Comparison of ENCODE assay signal across 9 cellular contexts in the genomic region with DNA sequence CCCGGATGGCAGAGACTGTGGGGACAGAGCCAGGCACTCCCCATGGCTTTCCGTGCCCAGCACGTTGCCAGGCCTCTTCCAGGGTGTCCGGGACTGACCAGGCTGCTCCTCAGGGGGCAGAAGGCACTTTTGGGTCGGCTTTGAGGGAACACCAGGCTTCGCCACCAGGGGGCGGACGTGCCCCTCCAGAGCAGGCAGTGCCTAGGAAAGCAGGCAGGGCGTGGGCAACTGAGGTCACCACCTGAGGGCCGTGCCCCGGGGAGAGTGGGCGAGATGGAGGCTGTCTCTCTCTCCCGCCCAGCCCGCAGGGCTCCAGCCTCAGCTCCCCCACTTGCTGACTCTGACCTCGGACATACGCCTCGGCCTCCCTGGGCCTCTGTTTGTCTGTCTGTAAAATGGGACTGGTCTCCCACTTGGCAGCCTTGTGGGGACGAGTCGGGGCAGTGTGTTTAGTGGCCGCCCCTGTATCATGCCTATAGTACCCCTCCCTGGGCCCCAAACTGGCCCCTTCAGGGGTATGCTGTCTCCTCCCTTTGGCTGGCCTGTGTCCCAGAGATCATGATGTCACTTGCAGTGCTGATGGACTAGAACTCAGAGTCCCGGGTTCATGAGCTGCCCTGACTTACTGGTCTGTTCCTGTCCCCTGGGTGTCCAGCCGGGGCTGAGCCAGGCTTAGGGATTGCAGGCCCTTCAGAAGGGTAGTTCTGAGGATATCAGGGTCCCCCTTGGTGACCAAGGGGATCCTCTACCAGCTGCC. TPM values are rescaled to one million over a fixed set of nuclear protein-coding genes. Genes with fewer than 3 reads are reported as not detected.
DNase-seq lines count a peak whose midpoint lies in the region; ATAC-seq, FAIRE-seq and TF ChIP-seq lines count a peak whose summit lies in the region.
"Had no signal": no experiment of that assay in that cellular context is flagged by ENCODE, and none has a peak within 500 bp of the region (broad histone marks: within the 10 kb centered on the region; RNA-seq: fewer than 3 reads in every experiment).

No MANE protein-coding gene starts in this region.

- no peak for ATAC-seq in HG02938 (IDR thresholded peaks at IDR 0.05; ENCODE audit: unreplicated experiment)

- peak overlapping the region; percentile 63 for H3K9ac ChIP-seq in skeletal muscle satellite cell (ENCODE audit: low read depth, low read length)

- DNase-seq in D721Med (ENCODE audit: insufficient read length, low spot score): peak; percentile 55
- peak; percentile 68 for DNase-seq in HuH-7.5 (ENCODE audit: low spot score)
- DNase-seq in T-helper 2 cell: peak; percentile 72 to 79 (median 77)
- DNase-seq in adrenal gland: peak; percentile 68 to 87 (median 78)
- DNase-seq in right atrium auricular region (ENCODE audit: low spot score): peak; percentile 85
- no peak for DNase-seq in NCI-H1092 treated with DMSO at 0.1 percent for 48 hours (lab: John Stamatoyannopoulos, UW)

- H3K4me3 ChIP-seq in adrenal gland (no peak overlapping the region), right atrium auricular region (no peak overlapping the region), skeletal muscle satellite cell (ENCODE audit: low read length) (no peak overlapping the region)

- H3K27me3 ChIP-seq in adrenal gland (no peaks in the 10 kb centered on the region), right atrium auricular region (no peaks in the 10 kb centered on the region), skeletal muscle satellite cell (ENCODE audit: control insufficient read depth, insufficient read depth, low read length) (peaks cover 2% of the 10 kb centered on the region)

- peak overlapping the region in 1 of 5 donors; percentile 74 for H3K27ac ChIP-seq in adrenal gland
- H3K27ac ChIP-seq in right atrium auricular region: peak overlapping the region in 1 of 2 donors; percentile 57

- no peak for FAIRE-seq in D721Med (lab: Jason Lieb, UNC)
- FAIRE-seq: TTC549 had no signal

- H3K36me3 ChIP-seq in adrenal gland (replicated peaks in 1 of 2) (no peaks in the 10 kb centered on the region), right atrium auricular region (no peaks in the 10 kb centered on the region), skeletal muscle satellite cell (ENCODE audit: insufficient read depth, low read length) (no peaks in the 10 kb centered on the region)

- peak; percentile 86 for TF ChIP-seq CTCF in D721Med (IDR thresholded peaks at IDR 0.05; ENCODE audit: insufficient read depth, missing control alignments)
- peak; percentile 88 to 96 (median 90) for TF ChIP-seq CTCF in adrenal gland (IDR thresholded peaks at IDR 0.05)
- peak; percentile 79 to 95 for TF ChIP-seq CTCF in right atrium auricular region (IDR thresholded peaks at IDR 0.05)

- no peak overlapping the region for H3K4me2 ChIP-seq in skeletal muscle satellite cell (ENCODE audit: low read length)

- H3K4me1 ChIP-seq in adrenal gland (replicated peaks in 1 of 2) (peaks cover 0 to 3% of the 10 kb centered on the region in 2 donors), right atrium auricular region (peaks cover 0 to 21% of the 10 kb centered on the region in 2 donors), skeletal muscle satellite cell (ENCODE audit: control insufficient read depth, insufficient read depth, low read length) (peaks cover 30% of the 10 kb centered on the region)

- H3K9me3 ChIP-seq in adrenal gland (replicated peaks in 1 of 3): no peaks in the 10 kb centered on the region
- H3K9me3 ChIP-seq in right atrium auricular region: no peaks in the 10 kb centered on the region
- no peaks in the 10 kb centered on the region for H3K9me3 ChIP-seq in skeletal muscle satellite cell (replicated peaks; ENCODE audit: low read length)

- intact Hi-C loops in adrenal gland (cut with DNase I): loop anchor here (2.0 kb wide), 1 partner anchor 39 kb away; no protein-coding TSS in a partner anchor

- WGBS in adrenal gland, 4 donors: 19 to 25% (median 24%) methylated on average over 9 to 22 of the region's 22 CpGs

- TF ChIP-seq POLR2A in adrenal gland (IDR thresholded peaks at IDR 0.05): no peak

RNA-seq across cellular contexts. Expression of a gene that starts 4.4 kb away (rescaled TPM):
- total RNA-seq in adrenal gland: 10 to 100 TPM in 4 of 8 donors, 1 to 10 TPM in 4; 6.6 to 19.4 (median 10.0) TPM
- polyA plus RNA-seq in adrenal gland: 10 to 100 TPM in 2 of 3 donors, 1 to 10 TPM in 1; 1.7 to 21.4 (median 19.7) TPM
- 10 to 100 TPM; 10.5 to 12.1 TPM for total RNA-seq in right atrium auricular region
- total RNA-seq in skeletal muscle satellite cell (2012; rRNA removed): 4.1 and 4.6 TPM in 2 replicates

RNA-seq across cellular contexts. Expression of a gene that starts 54.8 kb away (rescaled TPM):
- total RNA-seq in adrenal gland (1 to 10 TPM in 3 of 8 donors, under 1 TPM in 5; 0.12 to 3.6 (median 0.66) TPM), right atrium auricular region (under 1 TPM in 1 of 2 donors, not detected in 1; 0.24 TPM)
- polyA plus RNA-seq in adrenal gland: 1 to 10 TPM in 2 of 3 donors, under 1 TPM in 1; 0.71 to 3.9 (median 3.3) TPM
- total RNA-seq in skeletal muscle satellite cell (2012; rRNA removed): not detected in 2 replicates
